In genomic region chr1:16498047-16498446, GRCh38 we compare ENCODE assay signal across 8 cellular contexts. TPM values are rescaled to one million over a fixed set of nuclear protein-coding genes. Genes with fewer than 3 reads are reported as not detected.
DNase-seq lines count a peak whose midpoint lies in the region; ATAC-seq, FAIRE-seq and TF ChIP-seq lines count a peak whose summit lies in the region.
"Not testable (repeated sequence)": the region's sequence is repeated elsewhere in the genome, so short reads cannot be mapped to it uniquely, and the experiment has no call there.

No MANE protein-coding gene starts in this region.

- not testable (repeated sequence) for TF ChIP-seq RAD21 in A549 (conservative IDR thresholded peaks at IDR 0.05 in 1 of 2, IDR thresholded peaks at IDR 0.05 in 1 of 2)

- not testable (repeated sequence) for H3K27ac Mint-ChIP-seq in activated T-helper 2 cell treated with anti-CD3 and anti-CD28 coated beads, Interferon-gamma antibody, Interleukin-2, Interleukin-4, amounts not matched to agents 10 μg/mL and 5 μg/mL and 100 μg/mL, durations not matched to agents 14 hours and 24 hours and 36 hours
- H3K27ac Mint-ChIP-seq in naive thymus-derived CD8-positive, alpha-beta T cell = peak overlapping the region; percentile 69 to 88 (median 80)

- not testable (repeated sequence) for H4K20me1 ChIP-seq in smooth muscle cell (ENCODE audit: low read depth)

- not testable (repeated sequence) for TF ChIP-seq EP300 in A549 (IDR thresholded peaks at IDR 0.05)

- 54% methylated on average over 8 of the region's 10 CpGs for WGBS in A549 (ENCODE audit: missing lambda C conversion rate)
- WGBS in heart left ventricle, 4 donors = 36 to 42% (median 37%) methylated on average over 9 to 10 of the region's 10 CpGs
- 36% methylated on average over 10 of the region's 10 CpGs for WGBS in smooth muscle cell (ENCODE audit: low lambda C conversion rate)

- H3K27ac ChIP-seq in A549 = peak overlapping the region; percentile 91 to 95; a peak in 5 of 6 replicates
- peak overlapping the region; percentile 68; the same call in 1 of the 2 replicates for H3K27ac ChIP-seq in RWPE1
- not testable (repeated sequence) for H3K27ac ChIP-seq in colonic mucosa; smooth muscle cell (ENCODE audit: low read depth)
- peak overlapping the region in 9 of 12 donors; percentile 79 to 90 (median 86) for H3K27ac ChIP-seq in heart left ventricle

- not testable (repeated sequence) for H3K27me3 ChIP-seq in HAP-1 (ENCODE audit: low read depth); colonic mucosa; heart left ventricle; smooth muscle cell (ENCODE audit: low read depth)

- H2AFZ ChIP-seq in smooth muscle cell (ENCODE audit: low read depth) = not testable (repeated sequence)

- ATAC-seq in A549; heart left ventricle; naive thymus-derived CD8-positive, alpha-beta T cell: not testable (repeated sequence)

- POLR2A ChIA-PET in A549 (lab: Yijun Ruan, JAX); RWPE1 (lab: Yijun Ruan, JAX; ENCODE audit: low non-redundant PET): not testable (repeated sequence)
- POLR2A ChIA-PET in naive thymus-derived CD8-positive, alpha-beta T cell (lab: Charles Lee) = interaction anchor here (1.4 to 2.6 kb wide), 2 partner anchors 57 to 78 kb away, joined by 4 to 15 read pairs; partner anchors contain the start of gene NECAP2

- H3K9me3 Mint-ChIP-seq in activated T-helper 2 cell treated with anti-CD3 and anti-CD28 coated beads, Interferon-gamma antibody, Interleukin-2, Interleukin-4, amounts not matched to agents 10 μg/mL and 5 μg/mL and 100 μg/mL, durations not matched to agents 14 hours and 24 hours and 36 hours; naive thymus-derived CD8-positive, alpha-beta T cell: not testable (repeated sequence)

- TF ChIP-seq CTCF in A549 (IDR thresholded peaks at IDR 0.05); RWPE1 (conservative IDR thresholded peaks at IDR 0.05; ENCODE audit: low read depth); colonic mucosa (IDR thresholded peaks at IDR 0.05); heart left ventricle (IDR thresholded peaks at IDR 0.05); smooth muscle cell (IDR thresholded peaks at IDR 0.05; ENCODE audit: borderline replicate concordance, insufficient read depth, poor library complexity, severe bottlenecking): not testable (repeated sequence)

- not testable (repeated sequence) for H3K27me3 Mint-ChIP-seq in activated T-helper 2 cell treated with anti-CD3 and anti-CD28 coated beads, Interferon-gamma antibody, Interleukin-2, Interleukin-4, amounts not matched to agents 10 μg/mL and 5 μg/mL and 100 μg/mL, durations not matched to agents 14 hours and 24 hours and 36 hours (ENCODE audit: low read depth); naive thymus-derived CD8-positive, alpha-beta T cell

- CTCF ChIA-PET in A549 (lab: Yijun Ruan, JAX) = interaction anchor here (1.3 kb wide), 1 partner anchor 135 kb away, joined by 5 read pairs; no protein-coding TSS in a partner anchor
- CTCF ChIA-PET in RWPE1 (lab: Yijun Ruan, JAX) = not testable (repeated sequence)

- H3K4me2 ChIP-seq in A549 (peak overlapping the region; percentile 85), smooth muscle cell (peak overlapping the region; percentile 90)

- H3K9me3 ChIP-seq in A549; HAP-1; colonic mucosa; heart left ventricle; smooth muscle cell (replicated peaks; ENCODE audit: low read depth): not testable (repeated sequence)

- H3K36me3 Mint-ChIP-seq in activated T-helper 2 cell treated with anti-CD3 and anti-CD28 coated beads, Interferon-gamma antibody, Interleukin-2, Interleukin-4, amounts not matched to agents 10 μg/mL and 5 μg/mL and 100 μg/mL, durations not matched to agents 14 hours and 24 hours and 36 hours (ENCODE audit: low read depth); naive thymus-derived CD8-positive, alpha-beta T cell: not testable (repeated sequence)

- TF ChIP-seq POLR2A in A549 (IDR thresholded peaks at IDR 0.05; ENCODE audit: low read length); heart left ventricle (IDR thresholded peaks at IDR 0.05): not testable (repeated sequence)

- H3F3A ChIP-seq in smooth muscle cell (ENCODE audit: low read depth) = not testable (repeated sequence)

- peaks cover 10% of the 10 kb centered on the region for H3K4me1 Mint-ChIP-seq in activated T-helper 2 cell treated with anti-CD3 and anti-CD28 coated beads, Interferon-gamma antibody, Interleukin-2, Interleukin-4, amounts not matched to agents 10 μg/mL and 5 μg/mL and 100 μg/mL, durations not matched to agents 14 hours and 24 hours and 36 hours (ENCODE audit: low read depth)
- H3K4me1 Mint-ChIP-seq in naive thymus-derived CD8-positive, alpha-beta T cell = peaks cover 9 to 37% (median 19%) of the 10 kb centered on the region in 4 donors

- intact Hi-C loops in activated T-helper 2 cell treated with anti-CD3 and anti-CD28 coated beads, Interferon-gamma antibody, Interleukin-2, Interleukin-4, amounts not matched to agents 10 μg/mL and 5 μg/mL and 100 μg/mL, durations not matched to agents 14 hours and 24 hours and 36 hours (cut with micrococcal nuclease) = loop anchor here (2.0 to 5.0 kb wide), 3 partner anchors 57 to 146 kb away; partner anchors contain the start of genes FBXO42, NECAP2 and SZRD1
- intact Hi-C loops in colonic mucosa (cut with DNase I) = not testable (repeated sequence)
- intact Hi-C loops in heart left ventricle (cut with DNase I) = loop anchor here in 6 of 10 donors (5.0 to 10.0 kb wide), 5 partner anchors 41 to 126 kb away; partner anchors contain the start of gene NECAP2 (in 4 of the 6)

- H3K79me2 ChIP-seq in smooth muscle cell (ENCODE audit: low read depth) = not testable (repeated sequence)

- peak overlapping the region; percentile 83 for H3K4me3 Mint-ChIP-seq in activated T-helper 2 cell treated with anti-CD3 and anti-CD28 coated beads, Interferon-gamma antibody, Interleukin-2, Interleukin-4, amounts not matched to agents 10 μg/mL and 5 μg/mL and 100 μg/mL, durations not matched to agents 14 hours and 24 hours and 36 hours (ENCODE audit: low read depth)
- H3K4me3 Mint-ChIP-seq in naive thymus-derived CD8-positive, alpha-beta T cell = peak overlapping the region; percentile 75 to 90 (median 84)

- FAIRE-seq in A549 (lab: Jason Lieb, UNC) = not testable (repeated sequence)

- not testable (repeated sequence) for DNase-seq in A549 (ENCODE audit: low read depth in 1 of 2, low spot score in 1 of 2); HAP-1 (ENCODE audit: low spot score in 2 of 2); RWPE1 (ENCODE audit: low spot score); activated T-helper 2 cell treated with anti-CD3 and anti-CD28 coated beads, Interferon-gamma antibody, Interleukin-2, Interleukin-4, amounts not matched to agents 10 μg/mL and 5 μg/mL and 100 μg/mL, durations not matched to agents 14 hours and 24 hours and 36 hours (ENCODE audit: low spot score); colonic mucosa; heart left ventricle; smooth muscle cell (lab: John Stamatoyannopoulos, UW; ENCODE audit: unreplicated experiment)
- DNase-seq in naive thymus-derived CD8-positive, alpha-beta T cell = peak in 1 of 10 donors; percentile 25

- in situ Hi-C loops in HAP-1 (cut with MboI; ENCODE audit: low sequenced_read_pairs) = loop anchor here (10.0 kb wide), 1 partner anchor 127 kb away; no protein-coding TSS in a partner anchor

- H3K4me3 ChIP-seq in A549 (peak overlapping the region; percentile 81), HAP-1 (peak overlapping the region; percentile 53), colonic mucosa (peak overlapping the region; percentile 74), heart left ventricle (peak overlapping the region in 11 of 12 donors; percentile 69 to 94 (median 86)), smooth muscle cell (peak overlapping the region; percentile 68)

- H3K36me3 ChIP-seq in HAP-1 (replicated peaks); colonic mucosa; heart left ventricle; smooth muscle cell (ENCODE audit: low read depth): not testable (repeated sequence)

- H3K9ac ChIP-seq in colonic mucosa (ENCODE audit: low read depth in 2 of 2, low read length in 2 of 2) = not testable (repeated sequence)
- H3K9ac ChIP-seq in smooth muscle cell (ENCODE audit: low read depth) = peak overlapping the region; percentile 39

- not testable (repeated sequence) for H3K4me1 ChIP-seq in A549; HAP-1; colonic mucosa; smooth muscle cell (ENCODE audit: low read depth)
- H3K4me1 ChIP-seq in heart left ventricle = peaks cover 0 to 23% (median 7%) of the 10 kb centered on the region in 12 donors

RNA-seq across cellular contexts. Expression of gene RNU1-1, which starts 16.0 kb away (rescaled TPM):
- polyA plus RNA-seq in A549 (2011; rRNA removed) (56.2 TPM in 1 of 2 replicates, not detected in the other), A549 (2017; fragmentation: RNase III; extraction: RNeasy Plus Mini Kit Qiagen cat#74134 plus additional on column Dnase treatment) (6.5 to 8.5 TPM (median 6.6 TPM) in 3 replicates), heart left ventricle (not detected), smooth muscle cell (4.2 and 6.4 TPM in 2 replicates)
- polyA plus RNA-seq in A549 (2012; cell fraction: cytosol; rRNA removed) = not detected in 2 replicates
- polyA plus RNA-seq in A549 (2012; cell fraction: nucleus; rRNA removed) = not detected in 2 replicates
- polyA minus RNA-seq in A549 (2011; rRNA and poly(A)+ RNA removed) = 38,453 and 40,699 TPM in 2 replicates
- 2,033 and 2,369 TPM in 2 replicates for total RNA-seq in activated T-helper 2 cell treated with anti-CD3 and anti-CD28 coated beads, Interferon-gamma antibody, Interleukin-2, Interleukin-4, amounts not matched to agents 10 μg/mL and 5 μg/mL and 100 μg/mL, durations not matched to agents 14 hours and 24 hours and 36 hours
- total RNA-seq in colonic mucosa (1,000 to 10,000 TPM; 1,159 to 2,517 TPM), heart left ventricle (1,000 to 10,000 TPM in 6 of 9 donors, 100 to 1,000 TPM in 1, not detected in 2; 364 to 3,776 (median 2,470) TPM), smooth muscle cell (under 0.01 TPM in 2 replicates)
- 1,000 to 10,000 TPM; 3,449 to 3,916 TPM for total RNA-seq in naive thymus-derived CD8-positive, alpha-beta T cell
- 10 to 100 TPM in 1 of 3 donors, not detected in 2; 22.6 TPM for polyA plus RNA-seq in naive thymus-derived CD8-positive, alpha-beta T cell

RNA-seq across cellular contexts. Expression of gene NECAP2, which starts 57.5 kb away (rescaled TPM):
- polyA plus RNA-seq in A549 (2011; rRNA removed) (38.5 and 40.3 TPM in 2 replicates), A549 (2017; fragmentation: RNase III; extraction: RNeasy Plus Mini Kit Qiagen cat#74134 plus additional on column Dnase treatment) (28.4 to 29.7 TPM (median 29.4 TPM) in 3 replicates), heart left ventricle (10 to 100 TPM; 11.2 to 19.7 TPM), smooth muscle cell (49.5 and 60.4 TPM in 2 replicates)
- 35.4 and 37.6 TPM in 2 replicates for polyA plus RNA-seq in A549 (2012; cell fraction: cytosol; rRNA removed)
- polyA plus RNA-seq in A549 (2012; cell fraction: nucleus; rRNA removed) = 29.0 and 33.2 TPM in 2 replicates
- polyA minus RNA-seq in A549 (2011; rRNA and poly(A)+ RNA removed) = 33.5 and 34.3 TPM in 2 replicates
- total RNA-seq in activated T-helper 2 cell treated with anti-CD3 and anti-CD28 coated beads, Interferon-gamma antibody, Interleukin-2, Interleukin-4, amounts not matched to agents 10 μg/mL and 5 μg/mL and 100 μg/mL, durations not matched to agents 14 hours and 24 hours and 36 hours = 75.2 and 79.4 TPM in 2 replicates
- total RNA-seq in colonic mucosa (10 to 100 TPM; 46.4 to 57.7 TPM), heart left ventricle (10 to 100 TPM; 10.7 to 53.0 (median 12.1) TPM), smooth muscle cell (60.0 and 61.4 TPM in 2 replicates)
- total RNA-seq in naive thymus-derived CD8-positive, alpha-beta T cell = 100 to 1,000 TPM; 142 to 146 TPM
- 100 to 1,000 TPM; 137 to 176 (median 171) TPM for polyA plus RNA-seq in naive thymus-derived CD8-positive, alpha-beta T cell
